ENCODE assay signal across 11 cellular contexts in genomic region chr10:69458426-69459100, GRCh38. TPM values are rescaled to one million over a fixed set of nuclear protein-coding genes. Genes with fewer than 3 reads are reported as not detected.
DNase-seq lines count a peak whose midpoint lies in the region; ATAC-seq and TF ChIP-seq lines count a peak whose summit lies in the region.
"Had no signal": no experiment of that assay in that cellular context is flagged by ENCODE, and none has a peak within 500 bp of the region (broad histone marks: within the 10 kb centered on the region; RNA-seq: fewer than 3 reads in every experiment).

No MANE protein-coding gene starts in this region.

- DNase-seq in activated CD8-positive, alpha-beta T cell treated with anti-CD3 and anti-CD28 coated beads, Interleukin-2, amount 10 ng/mL, durations not matched to agents 7 days and 5 days, result no peak
- no peak for DNase-seq in activated CD8-positive, alpha-beta T cell treated with anti-CD3 and anti-CD28 coated beads for 36 hours
- peak; percentile 77 for DNase-seq in cerebellar cortex (ENCODE audit: low spot score)
- DNase-seq in mucosa of gallbladder (ENCODE audit: low spot score), result peak; percentile 83
- peak in 1 of 2 donors; percentile 75 for DNase-seq in upper lobe of left lung
- DNase-seq in GM03348 (ENCODE audit: low spot score), result no peak
- no peak for DNase-seq in AG08396 (ENCODE audit: low spot score)
- no peak for DNase-seq in GDM1 (lab: John Stamatoyannopoulos, UW)
- DNase-seq: activated T-cell treated with anti-CD3 and anti-CD28 coated beads, Interleukin-2, amount 50 U/mL, for 1 hour; NCI-H2029 treated with DMSO at 0.1 percent for 48 hours had no signal

- H3K9me3 Mint-ChIP-seq in activated CD8-positive, alpha-beta T cell treated with anti-CD3 and anti-CD28 coated beads, Interleukin-2, amount 10 ng/mL, durations not matched to agents 7 days and 5 days (ENCODE audit: insufficient read depth), result no peaks in the 10 kb centered on the region
- no peaks in the 10 kb centered on the region for H3K9me3 Mint-ChIP-seq in activated CD8-positive, alpha-beta T cell treated with anti-CD3 and anti-CD28 coated beads for 36 hours

- H3K4me3 ChIP-seq in upper lobe of left lung, result no peak overlapping the region
- H3K4me3 ChIP-seq: lung had no signal

- H3K4me3 Mint-ChIP-seq in activated CD8-positive, alpha-beta T cell treated with anti-CD3 and anti-CD28 coated beads, Interleukin-2, amount 10 ng/mL, durations not matched to agents 7 days and 5 days, result no peak overlapping the region
- H3K4me3 Mint-ChIP-seq in activated CD8-positive, alpha-beta T cell treated with anti-CD3 and anti-CD28 coated beads for 36 hours, result no peak overlapping the region

- no peaks in the 10 kb centered on the region for H3K36me3 Mint-ChIP-seq in activated CD8-positive, alpha-beta T cell treated with anti-CD3 and anti-CD28 coated beads, Interleukin-2, amount 10 ng/mL, durations not matched to agents 7 days and 5 days (ENCODE audit: low read depth)
- no peaks in the 10 kb centered on the region for H3K36me3 Mint-ChIP-seq in activated CD8-positive, alpha-beta T cell treated with anti-CD3 and anti-CD28 coated beads for 36 hours (ENCODE audit: low read depth)

- no peaks in the 10 kb centered on the region for H3K9me3 ChIP-seq in upper lobe of left lung

- POLR2A ChIA-PET in activated CD8-positive, alpha-beta T cell treated with anti-CD3 and anti-CD28 coated beads, Interleukin-2, amount 10 ng/mL, durations not matched to agents 7 days and 5 days (lab: Charles Lee), result no interaction called here
- POLR2A ChIA-PET in activated CD8-positive, alpha-beta T cell treated with anti-CD3 and anti-CD28 coated beads for 36 hours (lab: Charles Lee), result no interaction called here

- CTCF ChIA-PET in activated CD8-positive, alpha-beta T cell treated with anti-CD3 and anti-CD28 coated beads, Interleukin-2, amount 10 ng/mL, durations not matched to agents 7 days and 5 days (lab: Charles Lee), result interaction anchor here (1.0 kb wide), 1 partner anchor 8 kb away, joined by 3 read pairs; the partner anchor contains the start of gene TSPAN15
- CTCF ChIA-PET in activated CD8-positive, alpha-beta T cell treated with anti-CD3 and anti-CD28 coated beads for 36 hours (lab: Charles Lee), result interaction anchor here (1.0 kb wide), 1 partner anchor 49 kb away, joined by 4 read pairs; no protein-coding TSS in a partner anchor

- H3K27me3 Mint-ChIP-seq in activated CD8-positive, alpha-beta T cell treated with anti-CD3 and anti-CD28 coated beads, Interleukin-2, amount 10 ng/mL, durations not matched to agents 7 days and 5 days (ENCODE audit: low read depth), result peaks cover 4% of the 10 kb centered on the region
- no peaks in the 10 kb centered on the region for H3K27me3 Mint-ChIP-seq in activated CD8-positive, alpha-beta T cell treated with anti-CD3 and anti-CD28 coated beads for 36 hours

- H3K4me1 Mint-ChIP-seq in activated CD8-positive, alpha-beta T cell treated with anti-CD3 and anti-CD28 coated beads, Interleukin-2, amount 10 ng/mL, durations not matched to agents 7 days and 5 days (ENCODE audit: low read depth), result peaks cover 22% of the 10 kb centered on the region
- peaks cover 13% of the 10 kb centered on the region for H3K4me1 Mint-ChIP-seq in activated CD8-positive, alpha-beta T cell treated with anti-CD3 and anti-CD28 coated beads for 36 hours (ENCODE audit: low read depth)

- WGBS in upper lobe of left lung, 2 donors, result 72 to 73% methylated on average over 10 of the region's 10 CpGs

- intact Hi-C loops in activated CD8-positive, alpha-beta T cell treated with anti-CD3 and anti-CD28 coated beads for 36 hours (cut with micrococcal nuclease), result loop anchor here (5.0 kb wide), 1 partner anchor 49 kb away; no protein-coding TSS in a partner anchor

- H3K36me3 ChIP-seq in upper lobe of left lung, result no peaks in the 10 kb centered on the region

- no peak for TF ChIP-seq EP300 in upper lobe of left lung (IDR thresholded peaks at IDR 0.05)

- peak overlapping the region; percentile 60 to 79 (median 70) for H3K27ac ChIP-seq in upper lobe of left lung

- peak overlapping the region; percentile 27 for H3K27ac Mint-ChIP-seq in activated CD8-positive, alpha-beta T cell treated with anti-CD3 and anti-CD28 coated beads, Interleukin-2, amount 10 ng/mL, durations not matched to agents 7 days and 5 days
- H3K27ac Mint-ChIP-seq in activated CD8-positive, alpha-beta T cell treated with anti-CD3 and anti-CD28 coated beads for 36 hours, result no peak overlapping the region

- no peak for TF ChIP-seq CTCF in activated CD8-positive, alpha-beta T cell treated with anti-CD3 and anti-CD28 coated beads for 36 hours (IDR thresholded peaks at IDR 0.05)
- TF ChIP-seq CTCF in upper lobe of left lung (IDR thresholded peaks at IDR 0.05), result no peak

- ATAC-seq in activated CD8-positive, alpha-beta T cell treated with anti-CD3 and anti-CD28 coated beads, Interleukin-2, amount 10 ng/mL, durations not matched to agents 7 days and 5 days, result no peak
- ATAC-seq in activated CD8-positive, alpha-beta T cell treated with anti-CD3 and anti-CD28 coated beads for 36 hours, result no peak
- peak; percentile 15 to 54 for ATAC-seq in upper lobe of left lung (ENCODE audit: low FRiP score in 2 of 2)

- H3K4me1 ChIP-seq in upper lobe of left lung, result peaks cover 27 to 64% (median 43%) of the 10 kb centered on the region in 4 donors

- no peaks in the 10 kb centered on the region for H3K27me3 ChIP-seq in upper lobe of left lung

- TF ChIP-seq POLR2A in upper lobe of left lung (IDR thresholded peaks at IDR 0.05), result no peak

RNA-seq across cellular contexts. Expression of gene TSPAN15, which starts 7.3 kb away (rescaled TPM):
- total RNA-seq in activated CD8-positive, alpha-beta T cell treated with anti-CD3 and anti-CD28 coated beads, Interleukin-2, amount 10 ng/mL, durations not matched to agents 7 days and 5 days, result 1 to 10 TPM; 3.8 to 4.7 TPM
- 1 to 10 TPM in 1 of 2 experiments, under 1 TPM in 1; 0.58 to 1.2 TPM for total RNA-seq in activated CD8-positive, alpha-beta T cell treated with anti-CD3 and anti-CD28 coated beads for 36 hours
- 108 TPM for total RNA-seq in mucosa of gallbladder
- 10 to 100 TPM; 19.9 to 69.5 (median 63.0) TPM for total RNA-seq in upper lobe of left lung

RNA-seq across cellular contexts. Expression of gene TACR2, which starts 41.8 kb away (rescaled TPM):
- not detected for total RNA-seq in activated CD8-positive, alpha-beta T cell treated with anti-CD3 and anti-CD28 coated beads, Interleukin-2, amount 10 ng/mL, durations not matched to agents 7 days and 5 days
- not detected for total RNA-seq in activated CD8-positive, alpha-beta T cell treated with anti-CD3 and anti-CD28 coated beads for 36 hours
- 1.6 TPM for total RNA-seq in mucosa of gallbladder
- 1 to 10 TPM in 2 of 6 donors, under 1 TPM in 1, not detected in 3; 0.94 to 1.4 (median 1.2) TPM for total RNA-seq in upper lobe of left lung

Comparison
In these comparisons a context has a peak if more than half of its experiments do, and no peak if none do; other contexts are left out.
1. ATAC-seq: peak in upper lobe of left lung (2 of 2); none in activated CD8-positive, alpha-beta T cell treated with anti-CD3 and anti-CD28 coated beads, Interleukin-2, amount 10 ng/mL, durations not matched to agents 7 days and 5 days (single experiment) and activated CD8-positive, alpha-beta T cell treated with anti-CD3 and anti-CD28 coated beads for 36 hours (single experiment).
2. DNase-seq: peak in cerebellar cortex (single experiment) and mucosa of gallbladder (single experiment); none in activated CD8-positive, alpha-beta T cell treated with anti-CD3 and anti-CD28 coated beads, Interleukin-2, amount 10 ng/mL, durations not matched to agents 7 days and 5 days (single experiment), activated CD8-positive, alpha-beta T cell treated with anti-CD3 and anti-CD28 coated beads for 36 hours (single experiment), GM03348 (single experiment), AG08396 (single experiment) and GDM1 (single experiment).